ENCODE assay signal across 17 cellular contexts in genomic region chr16:67034478-67034877, GRCh38. TPM values are rescaled to one million over a fixed set of nuclear protein-coding genes. Genes with fewer than 3 reads are reported as not detected.
DNase-seq lines count a peak whose midpoint lies in the region; ATAC-seq and TF ChIP-seq lines count a peak whose summit lies in the region.
"Had no signal": no experiment of that assay in that cellular context is flagged by ENCODE, and none has a peak within 500 bp of the region (broad histone marks: within the 10 kb centered on the region; RNA-seq: fewer than 3 reads in every experiment).

No MANE protein-coding gene starts in this region.

- H3K4me1 Mint-ChIP-seq in activated CD8-positive, alpha-beta T cell treated with anti-CD3 and anti-CD28 coated beads for 36 hours (ENCODE audit: low read depth), result peaks cover 57% of the 10 kb centered on the region

- no peaks in the 10 kb centered on the region for H3K9me3 Mint-ChIP-seq in activated CD8-positive, alpha-beta T cell treated with anti-CD3 and anti-CD28 coated beads for 36 hours
- H3K9me3 Mint-ChIP-seq: neural progenitor cell had no signal

- H3K27ac ChIP-seq in right atrium auricular region (no peak overlapping the region), left ventricle myocardium inferior (replicated peaks) (no peak overlapping the region)
- no peak overlapping the region for H3K27ac ChIP-seq in effector memory CD4-positive, alpha-beta T cell (ENCODE audit: insufficient read depth, low read length, poor library complexity, severe bottlenecking)
- H3K27ac ChIP-seq: cardiac muscle cell, foreskin keratinocyte, neural progenitor cell, VCaP had no signal

- intact Hi-C loops in left ventricle myocardium inferior (cut with micrococcal nuclease) (no loop called here), left colon (cut with DNase I, micrococcal nuclease) (no loop called here)
- intact Hi-C loops in activated CD8-positive, alpha-beta T cell treated with anti-CD3 and anti-CD28 coated beads for 36 hours (cut with micrococcal nuclease), result loop anchor here (5.0 kb wide), 1 partner anchor 123 kb away; the partner anchor contains the start of genes FBXL8 and TRADD

- no peak for ATAC-seq in activated CD8-positive, alpha-beta T cell treated with anti-CD3 and anti-CD28 coated beads for 36 hours
- ATAC-seq in left colon, result no peak
- ATAC-seq: foreskin keratinocyte, Panc1 had no signal

- H3K27me3 Mint-ChIP-seq in activated CD8-positive, alpha-beta T cell treated with anti-CD3 and anti-CD28 coated beads for 36 hours, result no peaks in the 10 kb centered on the region

- H3K27me3 ChIP-seq in right atrium auricular region, result no peaks in the 10 kb centered on the region
- H3K27me3 ChIP-seq in left ventricle myocardium inferior (ENCODE audit: low read depth), result no peaks in the 10 kb centered on the region
- H3K27me3 ChIP-seq in skeletal muscle satellite cell (ENCODE audit: control insufficient read depth, insufficient read depth, low read length), result no peaks in the 10 kb centered on the region
- no peaks in the 10 kb centered on the region for H3K27me3 ChIP-seq in effector memory CD4-positive, alpha-beta T cell (replicated peaks; ENCODE audit: control insufficient read depth, insufficient read depth, low read length, poor library complexity, severe bottlenecking)
- H3K27me3 ChIP-seq: cardiac muscle cell, foreskin keratinocyte had no signal

- peaks cover 63% of the 10 kb centered on the region for H3K36me3 Mint-ChIP-seq in activated CD8-positive, alpha-beta T cell treated with anti-CD3 and anti-CD28 coated beads for 36 hours (ENCODE audit: low read depth)

- peak overlapping the region; percentile 22 for H3K27ac Mint-ChIP-seq in activated CD8-positive, alpha-beta T cell treated with anti-CD3 and anti-CD28 coated beads for 36 hours
- H3K27ac Mint-ChIP-seq: neural progenitor cell had no signal

- no peak overlapping the region for H3K4me3 Mint-ChIP-seq in activated CD8-positive, alpha-beta T cell treated with anti-CD3 and anti-CD28 coated beads for 36 hours
- H3K4me3 Mint-ChIP-seq: neural progenitor cell had no signal

- POLR2A ChIA-PET in activated CD8-positive, alpha-beta T cell treated with anti-CD3 and anti-CD28 coated beads for 36 hours (lab: Charles Lee), result interaction anchor here (0.6 kb wide), 2 partner anchors 36 to 154 kb away, joined by 3 to 4 read pairs; no protein-coding TSS in a partner anchor

- CTCF ChIA-PET in activated CD8-positive, alpha-beta T cell treated with anti-CD3 and anti-CD28 coated beads for 36 hours (lab: Charles Lee), result interaction anchor here (0.8 to 2.7 kb wide), 3 partner anchors 13 to 106 kb away, joined by 3 to 6 read pairs (median 5); no protein-coding TSS in a partner anchor

- H3K9me3 ChIP-seq in right atrium auricular region (no peaks in the 10 kb centered on the region), left ventricle myocardium inferior (replicated peaks) (no peaks in the 10 kb centered on the region), skeletal muscle satellite cell (replicated peaks; ENCODE audit: low read length) (no peaks in the 10 kb centered on the region)
- no peaks in the 10 kb centered on the region for H3K9me3 ChIP-seq in effector memory CD4-positive, alpha-beta T cell (ENCODE audit: control insufficient read depth, low read length)

- TF ChIP-seq CTCF in right atrium auricular region (IDR thresholded peaks at IDR 0.05) (no peak), left ventricle myocardium inferior (IDR thresholded peaks at IDR 0.05; ENCODE audit: borderline replicate concordance) (no peak), fibroblast of mammary gland (conservative IDR thresholded peaks at IDR 0.05; ENCODE audit: control insufficient read depth, insufficient read depth, low read depth, low read length) (no peak)
- TF ChIP-seq CTCF in activated CD8-positive, alpha-beta T cell treated with anti-CD3 and anti-CD28 coated beads for 36 hours (IDR thresholded peaks at IDR 0.05), result no peak

- DNase-seq in right atrium auricular region (ENCODE audit: low spot score) (peak; percentile 40), left ventricle myocardium inferior (no peak), fibroblast of mammary gland (ENCODE audit: low read depth) (peak; percentile 70), left colon (no peak), ureter (ENCODE audit: low spot score) (no peak)
- DNase-seq in activated CD8-positive, alpha-beta T cell treated with anti-CD3 and anti-CD28 coated beads for 36 hours, result no peak
- no peak for DNase-seq in effector memory CD4-positive, alpha-beta T cell
- DNase-seq: activated T-cell treated with anti-CD3 and anti-CD28 coated beads for 4 hours, foreskin keratinocyte, Kasumi-1, kidney, NCI-H2227 treated with DMSO at 0.1 percent for 48 hours had no signal

- H3K4me2 ChIP-seq in skeletal muscle satellite cell (ENCODE audit: low read length), result peak overlapping the region; percentile 37
- H3K4me2 ChIP-seq: neural progenitor cell had no signal

- H3K36me3 ChIP-seq in right atrium auricular region (peaks cover 12% of the 10 kb centered on the region), left ventricle myocardium inferior (peaks cover 19% of the 10 kb centered on the region), skeletal muscle satellite cell (ENCODE audit: insufficient read depth, low read length) (peaks cover 31% of the 10 kb centered on the region)
- no peaks in the 10 kb centered on the region for H3K36me3 ChIP-seq in effector memory CD4-positive, alpha-beta T cell (ENCODE audit: control insufficient read depth, insufficient read depth, low read length)

- H3K4me3 ChIP-seq in right atrium auricular region (no peak overlapping the region), left ventricle myocardium inferior (no peak overlapping the region), fibroblast of mammary gland (ENCODE audit: control insufficient read depth, low read depth, low read length) (no peak overlapping the region), skeletal muscle satellite cell (ENCODE audit: low read length) (no peak overlapping the region)
- H3K4me3 ChIP-seq in effector memory CD4-positive, alpha-beta T cell (ENCODE audit: insufficient read depth, low read depth, low read length, poor library complexity, severe bottlenecking), result no peak overlapping the region
- H3K4me3 ChIP-seq: cardiac muscle cell, neural progenitor cell had no signal

- H3K9ac ChIP-seq in skeletal muscle satellite cell (ENCODE audit: low read depth, low read length), result no peak overlapping the region
- H3K9ac ChIP-seq: neural progenitor cell had no signal

- peaks cover 0 to 36% of the 10 kb centered on the region in 2 donors for H3K4me1 ChIP-seq in right atrium auricular region
- H3K4me1 ChIP-seq in left ventricle myocardium inferior, result peaks cover 64% of the 10 kb centered on the region
- H3K4me1 ChIP-seq in skeletal muscle satellite cell (ENCODE audit: control insufficient read depth, insufficient read depth, low read length), result peaks cover 33% of the 10 kb centered on the region
- peaks cover 34% of the 10 kb centered on the region for H3K4me1 ChIP-seq in effector memory CD4-positive, alpha-beta T cell (ENCODE audit: control insufficient read depth, insufficient read depth, low read length, poor library complexity, severe bottlenecking)

RNA-seq across cellular contexts. Expression of gene CBFB, which starts 5.5 kb away (rescaled TPM):
- 10 to 100 TPM; 25.7 to 49.3 TPM for total RNA-seq in right atrium auricular region
- total RNA-seq in left ventricle myocardium inferior, result 25.2 TPM
- 100 to 1,000 TPM; 111 to 114 TPM for total RNA-seq in activated CD8-positive, alpha-beta T cell treated with anti-CD3 and anti-CD28 coated beads for 36 hours
- 76.4 and 93.0 TPM in 2 replicates for total RNA-seq in skeletal muscle satellite cell (2012; rRNA removed)
- 10 to 100 TPM; 25.8 to 27.0 TPM for total RNA-seq in left colon
- total RNA-seq in ureter, result 53.5 TPM

RNA-seq across cellular contexts. Expression of gene CES4A, which starts 46.1 kb away (rescaled TPM):
- total RNA-seq in right atrium auricular region (10 to 100 TPM in 1 of 2 donors, 1 to 10 TPM in 1; 7.8 to 20.6 TPM), left ventricle myocardium inferior (11.0 TPM), left colon (10 to 100 TPM in 1 of 2 donors, 1 to 10 TPM in 1; 6.6 to 12.1 TPM), ureter (17.7 TPM)
- 1 to 10 TPM; 4.5 to 5.9 TPM for total RNA-seq in activated CD8-positive, alpha-beta T cell treated with anti-CD3 and anti-CD28 coated beads for 36 hours
- total RNA-seq in skeletal muscle satellite cell (2012; rRNA removed), result 0.44 and 1.0 TPM in 2 replicates

Comparison
In these comparisons a context has a peak if more than half of its experiments do, and no peak if none do; other contexts are left out.
1. DNase-seq: peak in right atrium auricular region (single experiment) and fibroblast of mammary gland (single experiment); none in left ventricle myocardium inferior (single experiment), activated CD8-positive, alpha-beta T cell treated with anti-CD3 and anti-CD28 coated beads for 36 hours (single experiment), left colon (0 of 2), effector memory CD4-positive, alpha-beta T cell (0 of 3) and ureter (single experiment).